ENCODE assay signal across 8 cellular contexts in genomic region chrX:110318664-110318968, GRCh38. TPM values are rescaled to one million over a fixed set of nuclear protein-coding genes. Genes with fewer than 3 reads are reported as not detected.
DNase-seq lines count a peak whose midpoint lies in the region; ATAC-seq and TF ChIP-seq lines count a peak whose summit lies in the region.

No MANE protein-coding gene starts in this region.

- H3K9me3 Mint-ChIP-seq in T-helper 2 cell treated with Interferon-gamma antibody and Interleukin-4, amounts not matched to agents 5 μg/mL and 100 μg/mL, for 36 hours: no peaks in the 10 kb centered on the region

- H3K4me3 Mint-ChIP-seq in T-helper 2 cell treated with Interferon-gamma antibody and Interleukin-4, amounts not matched to agents 5 μg/mL and 100 μg/mL, for 36 hours: peak overlapping the region; percentile 88

- no peaks in the 10 kb centered on the region for H3K9me3 ChIP-seq in ascending aorta

- 1 to 20% methylated on average over 4 of the region's 4 CpGs for WGBS in lower leg skin, 2 donors
- WGBS in urinary bladder: 8% methylated on average over 4 of the region's 4 CpGs

- no peak for TF ChIP-seq POLR2A in lower leg skin (IDR thresholded peaks at IDR 0.05)

- H3K27ac ChIP-seq in ascending aorta (peak overlapping the region in 1 of 2 donors; percentile 50), urinary bladder (ENCODE audit: low read depth) (no peak overlapping the region)

- H3K27ac Mint-ChIP-seq in T-helper 2 cell treated with Interferon-gamma antibody and Interleukin-4, amounts not matched to agents 5 μg/mL and 100 μg/mL, for 36 hours: peak overlapping the region; percentile 89

- intact Hi-C loops in ascending aorta (cut with DNase I) (loop anchor here (5.0 to 10.0 kb wide), 3 partner anchors 94 to 784 kb away; partner anchors contain the start of gene NXT2), lower leg skin (cut with DNase I; ENCODE audit: low total_unique reads) (no loop called here)

- H3K4me1 ChIP-seq in ascending aorta (no peaks in the 10 kb centered on the region), urinary bladder (ENCODE audit: insufficient read depth) (no peaks in the 10 kb centered on the region)

- no peak for DNase-seq in T-helper 2 cell treated with Interferon-gamma antibody and Interleukin-4, amounts not matched to agents 5 μg/mL and 100 μg/mL, for 36 hours (ENCODE audit: low spot score)
- DNase-seq in T-helper 2 cell (no peak), ascending aorta (ENCODE audit: low spot score in 2 of 2) (no peak), lower leg skin (ENCODE audit: low spot score in 2 of 2) (no peak), AG08396 (ENCODE audit: low spot score) (no peak)
- no peak for DNase-seq in stimulated activated CD4-positive, alpha-beta T cell treated with anti-CD3 and anti-CD28 coated beads, Interleukin-2, amount 100 ng/mL, for 24 hours

- TF ChIP-seq CTCF in ascending aorta (IDR thresholded peaks at IDR 0.05): no peak
- TF ChIP-seq CTCF in lower leg skin (IDR thresholded peaks at IDR 0.05): no peak

- no peaks in the 10 kb centered on the region for H3K36me3 Mint-ChIP-seq in T-helper 2 cell treated with Interferon-gamma antibody and Interleukin-4, amounts not matched to agents 5 μg/mL and 100 μg/mL, for 36 hours (ENCODE audit: low read depth)

- H3K4me1 Mint-ChIP-seq in T-helper 2 cell treated with Interferon-gamma antibody and Interleukin-4, amounts not matched to agents 5 μg/mL and 100 μg/mL, for 36 hours (ENCODE audit: low read depth): peaks cover 9% of the 10 kb centered on the region

- H3K36me3 ChIP-seq in ascending aorta (no peaks in the 10 kb centered on the region), urinary bladder (ENCODE audit: insufficient read depth) (no peaks in the 10 kb centered on the region)

- H3K4me3 ChIP-seq in ascending aorta (peak overlapping the region; percentile 60 to 93), lower leg skin (ENCODE audit: low read depth, poor library complexity, severe bottlenecking) (peak overlapping the region; percentile 28), urinary bladder (ENCODE audit: low read depth, low read length) (peak overlapping the region; percentile 72)

- H3K27me3 ChIP-seq in ascending aorta: no peaks in the 10 kb centered on the region

- ATAC-seq in HG03460 (IDR thresholded peaks at IDR 0.05; ENCODE audit: unreplicated experiment): peak; percentile 24

- peaks cover 9% of the 10 kb centered on the region for H3K27me3 Mint-ChIP-seq in T-helper 2 cell treated with Interferon-gamma antibody and Interleukin-4, amounts not matched to agents 5 μg/mL and 100 μg/mL, for 36 hours (ENCODE audit: low read depth)

RNA-seq across cellular contexts. Expression of gene AMMECR1, which starts 0.7 kb away (rescaled TPM):
- 3.5 TPM for total RNA-seq in ascending aorta
- 10 to 100 TPM in 2 of 4 donors, 1 to 10 TPM in 2; 7.1 to 15.3 (median 11.0) TPM for total RNA-seq in lower leg skin
- total RNA-seq in urinary bladder: 14.1 TPM
- polyA plus RNA-seq in urinary bladder: 3.6 TPM

RNA-seq across cellular contexts. Expression of gene RTL9, which starts 40.0 kb away (rescaled TPM):
- total RNA-seq in ascending aorta (not detected), lower leg skin (under 1 TPM in 1 of 4 donors, not detected in 3; 0.30 TPM), urinary bladder (0.48 TPM)
- polyA plus RNA-seq in urinary bladder: 0.10 TPM
